1 cellular context compared by ENCODE assay signal in the genomic region with DNA sequence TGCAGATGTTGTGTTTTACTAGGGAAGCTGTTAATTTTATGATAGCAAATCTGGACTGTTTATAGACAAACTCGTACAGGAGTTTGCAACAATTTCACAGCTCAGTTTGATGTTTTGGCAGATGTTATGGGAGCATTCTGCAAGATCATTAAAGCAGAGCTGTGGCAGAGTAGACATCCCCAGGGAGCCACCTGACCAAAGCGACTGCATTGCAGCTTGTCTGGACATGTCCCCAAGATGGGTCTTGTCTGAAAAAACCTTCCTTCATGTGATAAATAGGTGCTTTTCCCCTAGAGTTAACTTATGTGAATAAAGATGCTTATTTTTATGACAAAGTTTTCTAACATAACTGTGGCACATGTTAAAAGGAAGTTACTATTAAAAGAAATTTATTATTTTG.
TF ChIP-seq lines count a peak whose summit lies in the region.

No MANE protein-coding gene starts in this region.

TF ChIP-seq in GM12878, 131 proteins besides CTCF, POLR2A, EP300 and RAD21 (continued from another document):
- TF ChIP-seq BCL11A (IDR thresholded peaks at IDR 0.05; ENCODE audit: low read depth, low read length) (peak; percentile 51; the same call in 1 of the 2 replicates), MEF2B (IDR thresholded peaks at IDR 0.05; ENCODE audit: partially characterized antibody, poor library complexity, severe bottlenecking) (peak; percentile 82), PAX8 (IDR thresholded peaks at IDR 0.05) (no peak)
